Comparison of ENCODE assay signal across 8 cellular contexts in genomic region chr20:50575869-50576720, GRCh38.
A peak's percentile ranks its signal among the peaks of the same experiment; 100 is the strongest.
DNase-seq lines count a peak whose midpoint lies in the region; ATAC-seq and TF ChIP-seq lines count a peak whose summit lies in the region.

No MANE protein-coding gene starts in this region.

- H3K27me3 ChIP-seq in prostate gland (replicated peaks; ENCODE audit: insufficient read depth): no peaks in the 10 kb centered on the region

- intact Hi-C loops in Calu3 (cut with micrococcal nuclease; ENCODE audit: unreplicated experiment): loop anchor here (1.0 to 5.0 kb wide), 4 partner anchors 67 to 390 kb away; no protein-coding TSS in a partner anchor
- intact Hi-C loops in head of caudate nucleus (cut with DNase I): loop anchor here (5.0 to 10.0 kb wide), 3 partner anchors 64 to 389 kb away; partner anchors contain the start of gene PTPN1
- intact Hi-C loops in prostate gland (cut with DNase I): loop anchor here (2.0 to 5.0 kb wide), 2 partner anchors 114 to 385 kb away; partner anchors contain the start of gene CEBPB

- peak; percentile 86 for DNase-seq in Calu3
- peak in 52 of 76 experiments; percentile 8 to 68 (median 39) for DNase-seq in HUDEP-2 (lab: John Stamatoyannopoulos, UW; ENCODE audit: unreplicated experiment in 76 of 76)
- DNase-seq in SKM-1 treated with dmso at 0.1 percent for 144 hours (lab: John Stamatoyannopoulos, UW; ENCODE audit: unreplicated experiment): peak; percentile 45
- peak; percentile 78 for DNase-seq in activated naive CD4-positive, alpha-beta T cell treated with anti-CD3 and anti-CD28 coated beads, Interleukin-2, amount 10 ng/mL, durations not matched to agents 7 days and 5 days
- peak; percentile 59 to 90 (median 74) for DNase-seq in head of caudate nucleus
- peak; percentile 71 for DNase-seq in prostate gland (ENCODE audit: low spot score)
- no peak for DNase-seq in NCI-H226

- TF ChIP-seq CTCF in Calu3 (IDR thresholded peaks at IDR 0.05; ENCODE audit: unreplicated experiment) (peak; percentile 92), prostate gland (IDR thresholded peaks at IDR 0.05) (peak; percentile 33 to 82 (median 79))

- H3K4me3 Mint-ChIP-seq in Calu3 (ENCODE audit: low read depth, unreplicated experiment): no peak overlapping the region
- no peak overlapping the region for H3K4me3 Mint-ChIP-seq in activated naive CD4-positive, alpha-beta T cell treated with anti-CD3 and anti-CD28 coated beads, Interleukin-2, amount 10 ng/mL, durations not matched to agents 7 days and 5 days

- no peaks in the 10 kb centered on the region for H3K9me3 ChIP-seq in prostate gland

- peaks cover 48% of the 10 kb centered on the region for H3K36me3 Mint-ChIP-seq in Calu3 (ENCODE audit: insufficient read depth, unreplicated experiment)
- peaks cover 69% of the 10 kb centered on the region for H3K36me3 Mint-ChIP-seq in activated naive CD4-positive, alpha-beta T cell treated with anti-CD3 and anti-CD28 coated beads, Interleukin-2, amount 10 ng/mL, durations not matched to agents 7 days and 5 days

- peaks cover 4 to 16% of the 10 kb centered on the region in 2 donors for H3K36me3 ChIP-seq in prostate gland

- CTCF ChIA-PET in Calu3 (lab: Charles Lee): interaction anchor here (0.6 to 1.7 kb wide), 7 partner anchors 9 to 390 kb away, joined by 3 to 6 read pairs (median 3); partner anchors contain the start of gene PTPN1
- CTCF ChIA-PET in activated naive CD4-positive, alpha-beta T cell treated with anti-CD3 and anti-CD28 coated beads, Interleukin-2, amount 10 ng/mL, durations not matched to agents 7 days and 5 days (lab: Charles Lee): interaction anchor here (0.6 to 15.3 kb wide), 16 partner anchors 11 to 404 kb away, joined by 3 to 236 read pairs (median 6); no protein-coding TSS in a partner anchor

- peaks cover 8% of the 10 kb centered on the region for H3K4me1 ChIP-seq in prostate gland (replicated peaks)

- no peak overlapping the region for H3K27ac Mint-ChIP-seq in Calu3 (ENCODE audit: unreplicated experiment)
- peak overlapping the region; percentile 26 for H3K27ac Mint-ChIP-seq in activated naive CD4-positive, alpha-beta T cell treated with anti-CD3 and anti-CD28 coated beads, Interleukin-2, amount 10 ng/mL, durations not matched to agents 7 days and 5 days

- no peak for TF ChIP-seq POLR2A in prostate gland (IDR thresholded peaks at IDR 0.05)

- H3K9me3 Mint-ChIP-seq in Calu3 (ENCODE audit: low read depth, unreplicated experiment): no peaks in the 10 kb centered on the region
- H3K9me3 Mint-ChIP-seq in activated naive CD4-positive, alpha-beta T cell treated with anti-CD3 and anti-CD28 coated beads, Interleukin-2, amount 10 ng/mL, durations not matched to agents 7 days and 5 days: no peaks in the 10 kb centered on the region

- ATAC-seq in HG02678 (IDR thresholded peaks at IDR 0.05; ENCODE audit: unreplicated experiment): no peak

- BruUV-seq in Calu3 (replicated peaks; lab: Mats Ljungman, UMichigan): no TSS peak

- peaks cover 19% of the 10 kb centered on the region for H3K4me1 Mint-ChIP-seq in Calu3 (ENCODE audit: low read depth, unreplicated experiment)
- H3K4me1 Mint-ChIP-seq in activated naive CD4-positive, alpha-beta T cell treated with anti-CD3 and anti-CD28 coated beads, Interleukin-2, amount 10 ng/mL, durations not matched to agents 7 days and 5 days: peaks cover 31% of the 10 kb centered on the region

- no peak overlapping the region for H3K4me3 ChIP-seq in prostate gland

- no peaks in the 10 kb centered on the region for H3K27me3 Mint-ChIP-seq in Calu3 (ENCODE audit: unreplicated experiment)
- H3K27me3 Mint-ChIP-seq in activated naive CD4-positive, alpha-beta T cell treated with anti-CD3 and anti-CD28 coated beads, Interleukin-2, amount 10 ng/mL, durations not matched to agents 7 days and 5 days: no peaks in the 10 kb centered on the region

- WGBS in prostate gland: 52% methylated on average over 12 of the region's 12 CpGs

- H3K27ac ChIP-seq in prostate gland: peak overlapping the region in 1 of 2 donors; percentile 21
